Comparison of ENCODE assay signal across 8 cellular contexts in genomic region chr7:131555565-131556054, GRCh38. TPM values are rescaled to one million over a fixed set of nuclear protein-coding genes. Genes with fewer than 3 reads are reported as not detected.
DNase-seq lines count a peak whose midpoint lies in the region; ATAC-seq and TF ChIP-seq lines count a peak whose summit lies in the region.

No MANE protein-coding gene starts in this region.

- H3K27ac Mint-ChIP-seq in activated naive CD8-positive, alpha-beta T cell treated with anti-CD3 and anti-CD28 coated beads for 36 hours: no peak overlapping the region

- no peak for TF ChIP-seq CTCF in tibial artery (IDR thresholded peaks at IDR 0.05)

- H2AFZ ChIP-seq in ACC112 (ENCODE audit: low read length, unreplicated experiment): no peak overlapping the region

- peak overlapping the region; percentile 64 for H3K4me3 Mint-ChIP-seq in activated naive CD8-positive, alpha-beta T cell treated with anti-CD3 and anti-CD28 coated beads for 36 hours

- peaks cover 72% of the 10 kb centered on the region for H3K27me3 Mint-ChIP-seq in activated naive CD8-positive, alpha-beta T cell treated with anti-CD3 and anti-CD28 coated beads for 36 hours

- H3K27ac ChIP-seq in ACC112 (ENCODE audit: low read depth, low read length) (no peak overlapping the region), tibial artery (peak overlapping the region in 1 of 2 donors; percentile 15)

- H3K27me3 ChIP-seq in ACC112 (ENCODE audit: insufficient read depth, low read length) (peaks cover 19% of the 10 kb centered on the region), tibial artery (no peaks in the 10 kb centered on the region)

- H3K4me3 ChIP-seq in ACC112 (ENCODE audit: low read depth, low read length): peak overlapping the region; percentile 83
- H3K4me3 ChIP-seq in tibial artery: peak overlapping the region; percentile 57 to 62

- no peaks in the 10 kb centered on the region for H3K36me3 ChIP-seq in ACC112 (ENCODE audit: insufficient read depth, low read length)
- H3K36me3 ChIP-seq in tibial artery: no peaks in the 10 kb centered on the region

- H3K79me2 ChIP-seq in ACC112 (ENCODE audit: control insufficient read depth, insufficient read depth, low read length, unreplicated experiment): peaks cover 11% of the 10 kb centered on the region

- H3K4me1 Mint-ChIP-seq in activated naive CD8-positive, alpha-beta T cell treated with anti-CD3 and anti-CD28 coated beads for 36 hours: peaks cover 3% of the 10 kb centered on the region

- intact Hi-C loops in tibial artery (cut with DNase I; ENCODE audit: low total_unique reads): no loop called here

- DNase-seq in activated naive CD8-positive, alpha-beta T cell treated with anti-CD3 and anti-CD28 coated beads for 36 hours: no peak
- DNase-seq in left kidney (ENCODE audit: low read depth, low spot score) (peak; percentile 41), tibial artery (no peak), erythroblast (lab: John Stamatoyannopoulos, UW) (no peak), hippocampal formation (lab: John Stamatoyannopoulos, UW) (no peak)

- no peaks in the 10 kb centered on the region for H3K9me3 Mint-ChIP-seq in activated naive CD8-positive, alpha-beta T cell treated with anti-CD3 and anti-CD28 coated beads for 36 hours

- TF ChIP-seq POLR2A in erythroblast (IDR thresholded peaks at IDR 0.05; ENCODE audit: low read length): no peak

- H3K9me3 ChIP-seq in tibial artery: no peaks in the 10 kb centered on the region

- H3K4me1 ChIP-seq in ACC112 (ENCODE audit: control insufficient read depth, insufficient read depth, low read length, unreplicated experiment) (peaks cover 17% of the 10 kb centered on the region), tibial artery (peaks cover 0 to 41% (median 29%) of the 10 kb centered on the region in 4 donors)

- ATAC-seq in HG03045 (IDR thresholded peaks at IDR 0.05; ENCODE audit: unreplicated experiment): peak; percentile 12
- ATAC-seq in HG03159 (IDR thresholded peaks at IDR 0.05; ENCODE audit: unreplicated experiment): no peak

- H3K36me3 Mint-ChIP-seq in activated naive CD8-positive, alpha-beta T cell treated with anti-CD3 and anti-CD28 coated beads for 36 hours: no peaks in the 10 kb centered on the region

RNA-seq across cellular contexts. Expression of gene PODXL, which starts 0.8 kb away (rescaled TPM):
- under 1 TPM; 0.70 to 0.88 TPM for total RNA-seq in activated naive CD8-positive, alpha-beta T cell treated with anti-CD3 and anti-CD28 coated beads for 36 hours
